ENCODE assay signal across 11 cellular contexts in the genomic region with DNA sequence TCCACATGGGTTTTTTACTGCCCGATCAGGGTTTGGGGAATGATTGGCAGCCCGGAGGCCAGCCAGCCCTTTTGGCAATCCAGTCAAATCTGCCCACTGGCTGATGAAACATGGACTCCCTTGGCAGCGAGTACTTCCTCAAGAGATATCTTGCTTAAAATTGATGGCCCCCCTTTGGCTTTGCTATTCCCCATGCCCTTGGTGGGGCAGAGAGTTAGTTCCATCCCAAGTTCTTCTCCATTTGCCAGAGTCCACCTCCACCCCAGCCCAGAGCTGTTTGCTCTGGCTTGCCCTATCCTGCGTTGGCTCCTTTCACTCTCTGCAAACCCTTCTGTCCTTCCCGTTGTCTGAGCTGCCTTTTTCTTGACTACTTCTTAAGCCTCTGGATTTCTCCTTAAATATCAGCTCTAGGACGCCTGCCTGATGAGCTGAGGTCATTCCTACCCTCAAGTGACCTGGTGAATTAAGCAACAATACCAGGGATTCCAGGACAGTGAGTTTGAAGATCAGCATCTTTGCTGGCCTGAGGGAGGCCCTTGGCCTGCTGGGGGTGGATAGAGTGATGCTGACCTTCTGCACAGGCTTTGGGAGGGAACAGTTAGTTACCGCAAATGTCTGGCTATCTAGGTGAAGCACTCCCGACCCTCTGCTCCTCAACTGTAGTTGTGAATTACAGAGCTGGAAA.
DNase-seq lines count a peak whose midpoint lies in the region; ATAC-seq and TF ChIP-seq lines count a peak whose summit lies in the region.
"Had no signal": no experiment of that assay in that cellular context is flagged by ENCODE, and none has a peak within 500 bp of the region (broad histone marks: within the 10 kb centered on the region; RNA-seq: fewer than 3 reads in every experiment).

No MANE protein-coding gene starts in this region.

- no peaks in the 10 kb centered on the region for H3K27me3 Mint-ChIP-seq in activated CD4-positive, alpha-beta T cell treated with anti-CD3 and anti-CD28 coated beads, Interleukin-2, amount 10 ng/mL, durations not matched to agents 7 days and 5 days
- H3K27me3 Mint-ChIP-seq: CD4-positive, CD25-positive, alpha-beta regulatory T cell had no signal

- H3K27ac ChIP-seq in gastroesophageal sphincter (peak overlapping the region; percentile 50 to 92 (median 84)), trophoblast cell (ENCODE audit: low read depth, low read length) (peak overlapping the region; percentile 52), MM.1S (ENCODE audit: low read length) (no peak overlapping the region)

- no peaks in the 10 kb centered on the region for H3K79me2 ChIP-seq in trophoblast cell (ENCODE audit: control insufficient read depth, insufficient read depth, low read length, poor library complexity)
- no peaks in the 10 kb centered on the region for H3K79me2 ChIP-seq in MM.1S (ENCODE audit: low read length)

- POLR2A ChIA-PET in activated CD4-positive, alpha-beta T cell treated with anti-CD3 and anti-CD28 coated beads, Interleukin-2, amount 10 ng/mL, durations not matched to agents 7 days and 5 days (lab: Charles Lee) = no interaction called here

- TF ChIP-seq CTCF in AG09309 (IDR thresholded peaks at IDR 0.05; ENCODE audit: control insufficient read depth, insufficient read depth, low read depth, low read length, missing control alignments) (no peak), gastroesophageal sphincter (IDR thresholded peaks at IDR 0.05) (no peak), MM.1S (IDR thresholded peaks at IDR 0.05; ENCODE audit: low read length) (no peak)

- TF ChIP-seq POLR2A in gastroesophageal sphincter (IDR thresholded peaks at IDR 0.05) = no peak

- no peaks in the 10 kb centered on the region for H3K4me1 Mint-ChIP-seq in activated CD4-positive, alpha-beta T cell treated with anti-CD3 and anti-CD28 coated beads, Interleukin-2, amount 10 ng/mL, durations not matched to agents 7 days and 5 days
- H3K4me1 Mint-ChIP-seq: CD4-positive, CD25-positive, alpha-beta regulatory T cell had no signal

- H3K4me3 ChIP-seq in AG09309 (ENCODE audit: control insufficient read depth, low read depth, low read length) (no peak overlapping the region), gastroesophageal sphincter (no peak overlapping the region), trophoblast cell (ENCODE audit: low read depth, low read length) (no peak overlapping the region), MM.1S (ENCODE audit: low read length) (no peak overlapping the region)

- peak overlapping the region; percentile 26 for H3K18ac ChIP-seq in trophoblast cell (ENCODE audit: low read length)

- no peak overlapping the region for H3K4me2 ChIP-seq in trophoblast cell (ENCODE audit: low read length)
- no peak overlapping the region for H3K4me2 ChIP-seq in MM.1S (ENCODE audit: low read depth, low read length)

- ATAC-seq in SK-N-SH treated with all-trans-retinoic acid at 6 μM for 48 hours (peak; percentile 79), gastroesophageal sphincter (peak; percentile 88)

- H3K36me3 ChIP-seq in gastroesophageal sphincter (no peaks in the 10 kb centered on the region), trophoblast cell (ENCODE audit: control insufficient read depth in 1 of 2, insufficient read depth in 2 of 2, low read length in 2 of 2) (no peaks in the 10 kb centered on the region), MM.1S (replicated peaks; ENCODE audit: insufficient read depth, low read length) (no peaks in the 10 kb centered on the region)

- H3K79me1 ChIP-seq in trophoblast cell (ENCODE audit: low read length) = no peaks in the 10 kb centered on the region

- peak overlapping the region; percentile 53 for H4K91ac ChIP-seq in trophoblast cell (ENCODE audit: low read depth, low read length)

- TF ChIP-seq EP300 in gastroesophageal sphincter (IDR thresholded peaks at IDR 0.05) = no peak

- H3K9me2 ChIP-seq in MM.1S (replicated peaks; ENCODE audit: insufficient read depth, low read length) = no peaks in the 10 kb centered on the region

- DNase-seq in AG09309 (ENCODE audit: low read depth) (peak; percentile 96), trophoblast cell (peak; percentile 92 to 98), NCI-H524 treated with DMSO at 0.1 percent for 48 hours (lab: John Stamatoyannopoulos, UW) (no peak), OCI-M2 (lab: John Stamatoyannopoulos, UW; ENCODE audit: unreplicated experiment) (no peak), MM.1S (no peak)
- no peak for DNase-seq in activated CD4-positive, alpha-beta T cell treated with anti-CD3 and anti-CD28 coated beads, Interleukin-2, amount 10 ng/mL, durations not matched to agents 7 days and 5 days
- DNase-seq: CD4-positive, CD25-positive, alpha-beta regulatory T cell; NCI-H2107; stimulated activated CD4-positive, alpha-beta T cell treated with anti-CD3 and anti-CD28 coated beads, Interleukin-2, amount 100 ng/mL, for 48 hours had no signal

- no peak overlapping the region for H4K12ac ChIP-seq in trophoblast cell (ENCODE audit: low read depth, low read length)

- H3K9ac ChIP-seq in trophoblast cell (ENCODE audit: low read length) = no peak overlapping the region
- H3K9ac ChIP-seq in MM.1S (ENCODE audit: low read length) = no peak overlapping the region

- H3K4me1 ChIP-seq in gastroesophageal sphincter (peaks cover 9 to 93% (median 45%) of the 10 kb centered on the region in 3 donors), trophoblast cell (ENCODE audit: control insufficient read depth in 1 of 2, insufficient read depth in 2 of 2, low read length in 2 of 2) (peaks cover 25 to 29% of the 10 kb centered on the region in 2 experiments), MM.1S (ENCODE audit: low read length) (no peaks in the 10 kb centered on the region)

- no peaks in the 10 kb centered on the region for H3F3A ChIP-seq in MM.1S (ENCODE audit: insufficient read depth, low read length)

- no peak overlapping the region for H3K4me3 Mint-ChIP-seq in activated CD4-positive, alpha-beta T cell treated with anti-CD3 and anti-CD28 coated beads, Interleukin-2, amount 10 ng/mL, durations not matched to agents 7 days and 5 days
- H3K4me3 Mint-ChIP-seq: CD4-positive, CD25-positive, alpha-beta regulatory T cell had no signal

- 19 to 53% methylated on average over 5 to 6 of the region's 8 CpGs for WGBS in gastroesophageal sphincter (ENCODE audit: low coverage in 1 of 2), 2 donors
- WGBS in trophoblast cell (ENCODE audit: extremely low coverage, insufficient coverage, insufficient read length) = no CpG with 5 or more reads among the region's 8 CpGs

- H4K8ac ChIP-seq in trophoblast cell (ENCODE audit: low read depth, low read length) = no peak overlapping the region

- H3K4ac ChIP-seq in trophoblast cell (ENCODE audit: low read depth, low read length) = no peak overlapping the region

- H2BK12ac ChIP-seq in trophoblast cell (ENCODE audit: low read length) = no peak overlapping the region

- no peaks in the 10 kb centered on the region for H3K9me3 Mint-ChIP-seq in activated CD4-positive, alpha-beta T cell treated with anti-CD3 and anti-CD28 coated beads, Interleukin-2, amount 10 ng/mL, durations not matched to agents 7 days and 5 days

- H2BK5ac ChIP-seq in trophoblast cell (ENCODE audit: low read depth, low read length, poor library complexity) = no peak overlapping the region

- no peak overlapping the region for H3K23ac ChIP-seq in trophoblast cell (ENCODE audit: low read length)

- H2AK5ac ChIP-seq in trophoblast cell (ENCODE audit: low read length) = no peak overlapping the region

- H3K14ac ChIP-seq in trophoblast cell (ENCODE audit: low read length) = peak overlapping the region; percentile 26

- H3K36me3 Mint-ChIP-seq in activated CD4-positive, alpha-beta T cell treated with anti-CD3 and anti-CD28 coated beads, Interleukin-2, amount 10 ng/mL, durations not matched to agents 7 days and 5 days (ENCODE audit: low read depth) = no peaks in the 10 kb centered on the region
- H3K36me3 Mint-ChIP-seq: CD4-positive, CD25-positive, alpha-beta regulatory T cell had no signal

- CTCF ChIA-PET in activated CD4-positive, alpha-beta T cell treated with anti-CD3 and anti-CD28 coated beads, Interleukin-2, amount 10 ng/mL, durations not matched to agents 7 days and 5 days (lab: Charles Lee) = interaction anchor here (0.6 kb wide), 1 partner anchor 1567 kb away, joined by 3 read pairs; no protein-coding TSS in a partner anchor

- no peak overlapping the region for H2AFZ ChIP-seq in trophoblast cell (ENCODE audit: insufficient read depth, low read length, poor library complexity)
- H2AFZ ChIP-seq in MM.1S (ENCODE audit: low read length) = no peak overlapping the region

- H3K9me3 ChIP-seq in gastroesophageal sphincter (no peaks in the 10 kb centered on the region), trophoblast cell (ENCODE audit: insufficient read depth, low read depth, low read length) (no peaks in the 10 kb centered on the region), MM.1S (replicated peaks; ENCODE audit: insufficient read depth, low read length) (no peaks in the 10 kb centered on the region)

- no peaks in the 10 kb centered on the region for H4K20me1 ChIP-seq in MM.1S (ENCODE audit: insufficient read depth, low read length)

- H3K27ac Mint-ChIP-seq in activated CD4-positive, alpha-beta T cell treated with anti-CD3 and anti-CD28 coated beads, Interleukin-2, amount 10 ng/mL, durations not matched to agents 7 days and 5 days = no peak overlapping the region
- H3K27ac Mint-ChIP-seq: CD4-positive, CD25-positive, alpha-beta regulatory T cell had no signal

- H2BK120ac ChIP-seq in trophoblast cell (ENCODE audit: insufficient read depth, low read length, poor library complexity) = peak overlapping the region; percentile 17

- H3K27me3 ChIP-seq in gastroesophageal sphincter = no peaks in the 10 kb centered on the region
- no peaks in the 10 kb centered on the region for H3K27me3 ChIP-seq in trophoblast cell (ENCODE audit: insufficient read depth, low read length)
- no peaks in the 10 kb centered on the region for H3K27me3 ChIP-seq in MM.1S (replicated peaks; ENCODE audit: insufficient read depth, low read length)

TF ChIP-seq in SK-N-SH treated with all-trans-retinoic acid at 6 μM for 48 hours, 23 proteins besides CTCF, POLR2A, EP300 and RAD21 (continues in another document):
- no peak for TF ChIP-seq ZNF8 (CRISPR knock-in tag; IDR thresholded peaks at IDR 0.05)
- TF ChIP-seq ARNTL (CRISPR knock-in tag; IDR thresholded peaks at IDR 0.05; ENCODE audit: borderline replicate concordance, low read depth) = no peak
- TF ChIP-seq, protein P1, sequence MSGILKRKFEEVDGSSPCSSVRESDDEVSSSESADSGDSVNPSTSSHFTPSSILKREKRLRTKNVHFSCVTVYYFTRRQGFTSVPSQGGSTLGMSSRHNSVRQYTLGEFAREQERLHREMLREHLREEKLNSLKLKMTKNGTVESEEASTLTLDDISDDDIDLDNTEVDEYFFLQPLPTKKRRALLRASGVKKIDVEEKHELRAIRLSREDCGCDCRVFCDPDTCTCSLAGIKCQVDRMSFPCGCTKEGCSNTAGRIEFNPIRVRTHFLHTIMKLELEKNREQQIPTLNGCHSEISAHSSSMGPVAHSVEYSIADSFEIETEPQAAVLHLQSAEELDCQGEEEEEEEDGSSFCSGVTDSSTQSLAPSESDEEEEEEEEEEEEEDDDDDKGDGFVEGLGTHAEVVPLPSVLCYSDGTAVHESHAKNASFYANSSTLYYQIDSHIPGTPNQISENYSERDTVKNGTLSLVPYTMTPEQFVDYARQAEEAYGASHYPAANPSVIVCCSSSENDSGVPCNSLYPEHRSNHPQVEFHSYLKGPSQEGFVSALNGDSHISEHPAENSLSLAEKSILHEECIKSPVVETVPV (CRISPR knock-in tag; IDR thresholded peaks at IDR 0.05) = no peak
- no peak for TF ChIP-seq SNAI2 (CRISPR knock-in tag; IDR thresholded peaks at IDR 0.05)

Comparison
In these comparisons a context has a peak if more than half of its experiments do, and no peak if none do; other contexts are left out.
1. DNase-seq: peak in AG09309 (single experiment) and trophoblast cell (2 of 2); none in activated CD4-positive, alpha-beta T cell treated with anti-CD3 and anti-CD28 coated beads, Interleukin-2, amount 10 ng/mL, durations not matched to agents 7 days and 5 days (single experiment), NCI-H524 treated with DMSO at 0.1 percent for 48 hours (single experiment), OCI-M2 (single experiment) and MM.1S (single experiment).